21 cellular contexts compared by ENCODE assay signal in genomic region chr20:31785089-31785488, GRCh38. TPM values are rescaled to one million over a fixed set of nuclear protein-coding genes. Genes with fewer than 3 reads are reported as not detected.
DNase-seq lines count a peak whose midpoint lies in the region; ATAC-seq and TF ChIP-seq lines count a peak whose summit lies in the region.
"Had no signal": no experiment of that assay in that cellular context is flagged by ENCODE, and none has a peak within 500 bp of the region (broad histone marks: within the 10 kb centered on the region; RNA-seq: fewer than 3 reads in every experiment).

No MANE protein-coding gene starts in this region.

- H3K36me3 ChIP-seq in GM23338 (ENCODE audit: insufficient read depth) (peaks cover 71% of the 10 kb centered on the region), iPS-20b (ENCODE audit: insufficient read depth, low read depth, low read length) (peaks cover 95% of the 10 kb centered on the region), brain microvascular endothelial cell (replicated peaks) (peaks cover 19% of the 10 kb centered on the region)

- ATAC-seq in GM23338, result no peak
- ATAC-seq in WTC11, result no peak
- ATAC-seq: A549 had no signal

- H3K4me2 ChIP-seq in GM23338, result no peak overlapping the region
- H3K4me2 ChIP-seq: A549; BLaER1 treated with 17β-estradiol and CSF1 and Interleukin-3, amounts not matched to agents 10 nM and 100 nM had no signal

- H3K36me3 Mint-ChIP-seq in GM23338 (ENCODE audit: low read depth), result peaks cover 78% of the 10 kb centered on the region
- H3K36me3 Mint-ChIP-seq in WTC11, result peaks cover 76% of the 10 kb centered on the region
- H3K36me3 Mint-ChIP-seq: CD4-positive, alpha-beta memory T cell had no signal

- no peak overlapping the region for H2AFZ ChIP-seq in GM23338

- H3K9me3 Mint-ChIP-seq in GM23338 (no peaks in the 10 kb centered on the region), WTC11 (no peaks in the 10 kb centered on the region)
- H3K9me3 Mint-ChIP-seq: CD4-positive, alpha-beta memory T cell; HFFc6 had no signal

- peaks cover 33% of the 10 kb centered on the region for H4K20me1 ChIP-seq in GM23338 (replicated peaks; ENCODE audit: insufficient read depth)

- H3K9me2 ChIP-seq in GM23338 (ENCODE audit: insufficient read depth), result no peaks in the 10 kb centered on the region

- peaks cover 7% of the 10 kb centered on the region; the same call in 1 of the 2 replicates for H3F3A ChIP-seq in GM23338 (replicated peaks; ENCODE audit: low read depth)

- H3K27me3 ChIP-seq in GM23338 (ENCODE audit: insufficient read depth) (no peaks in the 10 kb centered on the region), iPS-20b (ENCODE audit: insufficient read depth, low read length) (no peaks in the 10 kb centered on the region), brain microvascular endothelial cell (replicated peaks) (no peaks in the 10 kb centered on the region)
- H3K27me3 ChIP-seq: BE2C; BLaER1 treated with 17β-estradiol and CSF1 and Interleukin-3, amounts not matched to agents 10 nM and 100 nM had no signal

- H3K4me1 ChIP-seq in GM23338 (ENCODE audit: insufficient read depth) (peaks cover 19% of the 10 kb centered on the region), iPS-20b (ENCODE audit: insufficient read depth, low read length) (peaks cover 11% of the 10 kb centered on the region; the same call in 1 of the 2 replicates)
- H3K4me1 ChIP-seq: A549; BE2C; BLaER1 treated with 17β-estradiol and CSF1 and Interleukin-3, amounts not matched to agents 10 nM and 100 nM; HAP-1 had no signal

- in situ Hi-C loops in brain microvascular endothelial cell (cut with HindIII; ENCODE audit: low pct_ligation_motif_present, low sequenced_read_pairs), result no loop called here

- H3K27me3 Mint-ChIP-seq in GM23338 (ENCODE audit: insufficient read depth, low read depth, poor library complexity) (no peaks in the 10 kb centered on the region), WTC11 (ENCODE audit: low read depth) (no peaks in the 10 kb centered on the region)
- H3K27me3 Mint-ChIP-seq: CD4-positive, alpha-beta memory T cell had no signal

- POLR2A ChIA-PET in WTC11 (lab: Charles Lee), result no interaction called here

- H3K4me3 ChIP-seq in GM23338, result no peak overlapping the region
- no peak overlapping the region for H3K4me3 ChIP-seq in epithelial cell of esophagus (ENCODE audit: low read length)
- no peak overlapping the region for H3K4me3 ChIP-seq in iPS-20b (ENCODE audit: low read length)
- H3K4me3 ChIP-seq in brain microvascular endothelial cell (ENCODE audit: low read depth, low read length), result no peak overlapping the region
- H3K4me3 ChIP-seq: A549; BLaER1 treated with 17β-estradiol and CSF1 and Interleukin-3, amounts not matched to agents 10 nM and 100 nM; HAP-1 had no signal

- H3K9ac ChIP-seq in iPS-20b (ENCODE audit: low read depth, low read length), result no peak overlapping the region
- H3K9ac ChIP-seq: BLaER1 treated with 17β-estradiol and CSF1 and Interleukin-3, amounts not matched to agents 10 nM and 100 nM had no signal

- TF ChIP-seq CTCF in GM23338 (conservative IDR thresholded peaks at IDR 0.05; ENCODE audit: low read depth in 2 of 2) (no peak), WTC11 (IDR thresholded peaks at IDR 0.05) (no peak), epithelial cell of esophagus (IDR thresholded peaks at IDR 0.05; ENCODE audit: insufficient read depth, low read depth, low read length, missing control alignments) (no peak), brain microvascular endothelial cell (IDR thresholded peaks at IDR 0.05; ENCODE audit: low read depth, low read length, missing control alignments) (no peak)

- H3K79me2 ChIP-seq in GM23338 (replicated peaks; ENCODE audit: insufficient read depth), result no peaks in the 10 kb centered on the region

- peak overlapping the region; percentile 64 for H3K27ac Mint-ChIP-seq in GM23338
- H3K27ac Mint-ChIP-seq in WTC11, result peak overlapping the region; percentile 59; the same call in 1 of the 2 replicates
- H3K27ac Mint-ChIP-seq: CD4-positive, alpha-beta memory T cell; HFFc6 had no signal

- H3K27ac ChIP-seq in GM23338 (ENCODE audit: low read depth), result peak overlapping the region; percentile 57
- peak overlapping the region; percentile 54 for H3K27ac ChIP-seq in iPS-20b (ENCODE audit: low read length)
- H3K27ac ChIP-seq in brain microvascular endothelial cell, result no peak overlapping the region
- no peak overlapping the region for H3K27ac ChIP-seq in caudate nucleus (ENCODE audit: low read depth, low read length)
- H3K27ac ChIP-seq: A549; BLaER1 treated with 17β-estradiol and CSF1 and Interleukin-3, amounts not matched to agents 10 nM and 100 nM had no signal

- H3K4me3 Mint-ChIP-seq in GM23338, result no peak overlapping the region
- no peak overlapping the region for H3K4me3 Mint-ChIP-seq in WTC11
- H3K4me3 Mint-ChIP-seq: CD4-positive, alpha-beta memory T cell; HFFc6 had no signal

- no peaks in the 10 kb centered on the region for H3K9me3 ChIP-seq in iPS-20b (ENCODE audit: insufficient read depth, low read depth, low read length)
- H3K9me3 ChIP-seq: A549; BE2C; BLaER1 treated with 17β-estradiol and CSF1 and Interleukin-3, amounts not matched to agents 10 nM and 100 nM; HAP-1 had no signal

- CTCF ChIA-PET in WTC11 (lab: Charles Lee), result interaction anchor here (0.8 to 1.2 kb wide), 3 partner anchors 33 to 225 kb away, joined by 3 to 4 read pairs (median 3); no protein-coding TSS in a partner anchor

- H3K4me1 Mint-ChIP-seq in GM23338 (peaks cover 37% of the 10 kb centered on the region), WTC11 (peaks cover 21% of the 10 kb centered on the region)
- H3K4me1 Mint-ChIP-seq: CD4-positive, alpha-beta memory T cell had no signal

- DNase-seq in GM23338 (ENCODE audit: low spot score), result no peak
- DNase-seq in WTC11 (ENCODE audit: low spot score), result no peak
- peak; percentile 56 for DNase-seq in epithelial cell of esophagus (ENCODE audit: low read depth)
- no peak for DNase-seq in brain microvascular endothelial cell
- no peak for DNase-seq in NCI-H146 (lab: John Stamatoyannopoulos, UW)
- DNase-seq in caudate nucleus (lab: John Stamatoyannopoulos, UW), result no peak
- DNase-seq: 8988T; ACHN; AML-193; BE2C; Calu3; CD4-positive, alpha-beta memory T cell; COR-L47; DMS153; DND-41; GOT3; HFFc6 had no signal

TF ChIP-seq in GM23338, 12 proteins besides CTCF, POLR2A, EP300 and RAD21 (continues in another document):
- TF ChIP-seq STAT1 (IDR thresholded peaks at IDR 0.05; ENCODE audit: unreplicated experiment) (no peak), ZNF114 (CRISPR knock-in tag; IDR thresholded peaks at IDR 0.05) (no peak), NANOG (IDR thresholded peaks at IDR 0.05; ENCODE audit: borderline replicate concordance) (no peak)

TF ChIP-seq in WTC11, 78 proteins besides CTCF, POLR2A, EP300 and RAD21 (continues in another document):
- TF ChIP-seq AR (CRISPR knock-in tag; IDR thresholded peaks at IDR 0.05) (no peak), E2F1 (CRISPR knock-in tag; IDR thresholded peaks at IDR 0.05) (no peak), SMAD3 (CRISPR knock-in tag; IDR thresholded peaks at IDR 0.05; ENCODE audit: borderline replicate concordance) (no peak), ATF3 (CRISPR knock-in tag; conservative IDR thresholded peaks at IDR 0.05) (no peak), HMGA2 (CRISPR knock-in tag; IDR thresholded peaks at IDR 0.05) (no peak), CBFB (CRISPR knock-in tag; IDR thresholded peaks at IDR 0.05; ENCODE audit: low read depth) (no peak), FOXP1 (CRISPR knock-in tag; IDR thresholded peaks at IDR 0.05; ENCODE audit: borderline replicate concordance) (no peak)

RNA-seq across cellular contexts. Expression of gene MYLK2, which starts 34.1 kb away (rescaled TPM):
- total RNA-seq in GM23338 (2014; rRNA removed; shearing (Covaris generic)), result 0.28 TPM in 1 of 2 replicates, not detected in the other
- polyA plus RNA-seq in GM23338 (2016; fragmentation: Nextera tagmentation; extraction: Ambion mirVana), result 0.21 and 0.23 TPM in 2 replicates
- 0.11 to 0.28 TPM in 2 of 3 replicates, not detected in the other for total RNA-seq in WTC11 (2021)
- total RNA-seq: CD4-positive, alpha-beta memory T cell had no signal
- polyA plus RNA-seq: CD4-positive, alpha-beta memory T cell had no signal

RNA-seq across cellular contexts. Expression of gene TPX2, which starts 46.0 kb away (rescaled TPM):
- total RNA-seq in GM23338 (2014; rRNA removed; shearing (Covaris generic)), result 148 and 159 TPM in 2 replicates
- 94.1 and 101 TPM in 2 replicates for polyA plus RNA-seq in GM23338 (2016; fragmentation: Nextera tagmentation; extraction: Ambion mirVana)
- 113 to 123 TPM (median 115 TPM) in 3 replicates for total RNA-seq in WTC11 (2021)

Comparison
In these comparisons a context has a peak if more than half of its experiments do, and no peak if none do; other contexts are left out.
1. H3K27ac ChIP-seq: peak in GM23338 (single experiment) and iPS-20b (single experiment); none in brain microvascular endothelial cell (single experiment) and caudate nucleus (single experiment).